In genomic region chr13:19888799-19889198, GRCh38 we compare ENCODE assay signal across 15 cellular contexts. TPM values are rescaled to one million over a fixed set of nuclear protein-coding genes. Genes with fewer than 3 reads are reported as not detected.
DNase-seq lines count a peak whose midpoint lies in the region; ATAC-seq, FAIRE-seq and TF ChIP-seq lines count a peak whose summit lies in the region.
"Had no signal": no experiment of that assay in that cellular context is flagged by ENCODE, and none has a peak within 500 bp of the region (broad histone marks: within the 10 kb centered on the region; RNA-seq: fewer than 3 reads in every experiment).

No MANE protein-coding gene starts in this region.

- TF ChIP-seq POLR2A in H54 (IDR thresholded peaks at IDR 0.05; ENCODE audit: low read depth, low read length): no peak

- in situ Hi-C loops in ACHN (cut with HindIII; ENCODE audit: low pct_ligation_motif_present, low pct_unique_long_range_greater_than_20kb, low sequenced_read_pairs): no loop called here

- no peak overlapping the region for H3K4me3 ChIP-seq in left lung
- H3K4me3 ChIP-seq: sigmoid colon, SJCRH30 had no signal

- H3K9me3 Mint-ChIP-seq in activated T-helper 2 cell treated with anti-CD3 and anti-CD28 coated beads, Interferon-gamma antibody, Interleukin-2, Interleukin-4, amounts not matched to agents 10 μg/mL and 5 μg/mL and 100 μg/mL, durations not matched to agents 14 hours and 24 hours and 36 hours: no peaks in the 10 kb centered on the region

- peaks cover 3% of the 10 kb centered on the region for H3K27me3 Mint-ChIP-seq in activated T-helper 2 cell treated with anti-CD3 and anti-CD28 coated beads, Interferon-gamma antibody, Interleukin-2, Interleukin-4, amounts not matched to agents 10 μg/mL and 5 μg/mL and 100 μg/mL, durations not matched to agents 14 hours and 24 hours and 36 hours (ENCODE audit: low read depth)

- no peaks in the 10 kb centered on the region for H3K4me1 Mint-ChIP-seq in activated T-helper 2 cell treated with anti-CD3 and anti-CD28 coated beads, Interferon-gamma antibody, Interleukin-2, Interleukin-4, amounts not matched to agents 10 μg/mL and 5 μg/mL and 100 μg/mL, durations not matched to agents 14 hours and 24 hours and 36 hours (ENCODE audit: low read depth)
- H3K4me1 Mint-ChIP-seq: activated naive CD8-positive, alpha-beta T cell treated with anti-CD3 and anti-CD28 coated beads, Interleukin-2, amount 10 ng/mL, durations not matched to agents 7 days and 5 days had no signal

- no peak for ATAC-seq in left lung

- no peak overlapping the region for H3K27ac ChIP-seq in left lung
- H3K27ac ChIP-seq: epithelial cell of prostate, sigmoid colon, SJCRH30 had no signal

- intact Hi-C loops in activated T-helper 2 cell treated with anti-CD3 and anti-CD28 coated beads, Interferon-gamma antibody, Interleukin-2, Interleukin-4, amounts not matched to agents 10 μg/mL and 5 μg/mL and 100 μg/mL, durations not matched to agents 14 hours and 24 hours and 36 hours (cut with micrococcal nuclease): no loop called here
- intact Hi-C loops in left lung (cut with DNase I): no loop called here

- no peak for TF ChIP-seq CTCF in left lung (IDR thresholded peaks at IDR 0.05)

- H3K4me1 ChIP-seq in left lung: no peaks in the 10 kb centered on the region
- H3K4me1 ChIP-seq: sigmoid colon, SJCRH30 had no signal

- no peaks in the 10 kb centered on the region for H3K27me3 ChIP-seq in left lung
- H3K27me3 ChIP-seq: sigmoid colon, SJCRH30 had no signal

- no peaks in the 10 kb centered on the region for H3K9me3 ChIP-seq in left lung
- H3K9me3 ChIP-seq: sigmoid colon, SJCRH30 had no signal

- H3K4me3 Mint-ChIP-seq in activated T-helper 2 cell treated with anti-CD3 and anti-CD28 coated beads, Interferon-gamma antibody, Interleukin-2, Interleukin-4, amounts not matched to agents 10 μg/mL and 5 μg/mL and 100 μg/mL, durations not matched to agents 14 hours and 24 hours and 36 hours (ENCODE audit: low read depth): no peak overlapping the region
- H3K4me3 Mint-ChIP-seq: activated naive CD8-positive, alpha-beta T cell treated with anti-CD3 and anti-CD28 coated beads, Interleukin-2, amount 10 ng/mL, durations not matched to agents 7 days and 5 days had no signal

- no peaks in the 10 kb centered on the region for H3K36me3 Mint-ChIP-seq in activated T-helper 2 cell treated with anti-CD3 and anti-CD28 coated beads, Interferon-gamma antibody, Interleukin-2, Interleukin-4, amounts not matched to agents 10 μg/mL and 5 μg/mL and 100 μg/mL, durations not matched to agents 14 hours and 24 hours and 36 hours (ENCODE audit: low read depth)
- H3K36me3 Mint-ChIP-seq: activated naive CD8-positive, alpha-beta T cell treated with anti-CD3 and anti-CD28 coated beads, Interleukin-2, amount 10 ng/mL, durations not matched to agents 7 days and 5 days had no signal

- no peaks in the 10 kb centered on the region for H3K36me3 ChIP-seq in left lung
- H3K36me3 ChIP-seq: sigmoid colon, SJCRH30 had no signal

- no peak overlapping the region for H3K27ac Mint-ChIP-seq in activated T-helper 2 cell treated with anti-CD3 and anti-CD28 coated beads, Interferon-gamma antibody, Interleukin-2, Interleukin-4, amounts not matched to agents 10 μg/mL and 5 μg/mL and 100 μg/mL, durations not matched to agents 14 hours and 24 hours and 36 hours
- H3K27ac Mint-ChIP-seq: activated naive CD8-positive, alpha-beta T cell treated with anti-CD3 and anti-CD28 coated beads, Interleukin-2, amount 10 ng/mL, durations not matched to agents 7 days and 5 days had no signal

- no peak for FAIRE-seq in RCC 7860 (lab: Jason Lieb, UNC)
- no peak for FAIRE-seq in H54 (lab: Jason Lieb, UNC)

- DNase-seq in ACHN (peak; percentile 11), EL (peak; percentile 8), RCC 7860 (ENCODE audit: low spot score) (peak; percentile 12), fibroblast of peridontal ligament (ENCODE audit: extremely low read depth) (peak; percentile 57), H54 (ENCODE audit: insufficient read length, low spot score) (no peak), left lung (no peak), nucleus accumbens (lab: John Stamatoyannopoulos, UW) (no peak)
- no peak for DNase-seq in activated T-helper 2 cell treated with anti-CD3 and anti-CD28 coated beads, Interferon-gamma antibody, Interleukin-2, Interleukin-4, amounts not matched to agents 10 μg/mL and 5 μg/mL and 100 μg/mL, durations not matched to agents 14 hours and 24 hours and 36 hours (ENCODE audit: low spot score)
- DNase-seq: activated CD4-positive, alpha-beta T cell treated with anti-CD3 and anti-CD28 coated beads, Interleukin-2, amount 50 U/mL, for 4 hours; activated naive CD8-positive, alpha-beta T cell treated with anti-CD3 and anti-CD28 coated beads, Interleukin-2, amount 10 ng/mL, durations not matched to agents 7 days and 5 days; mesendoderm; NCI-H2081 treated with DMSO at 0.1 percent for 48 hours; sigmoid colon; SJCRH30 had no signal

RNA-seq across cellular contexts. Expression of gene ZMYM5, which starts 25.4 kb away (rescaled TPM):
- total RNA-seq in activated T-helper 2 cell treated with anti-CD3 and anti-CD28 coated beads, Interferon-gamma antibody, Interleukin-2, Interleukin-4, amounts not matched to agents 10 μg/mL and 5 μg/mL and 100 μg/mL, durations not matched to agents 14 hours and 24 hours and 36 hours: 13.7 and 16.1 TPM in 2 replicates
- total RNA-seq in left lung: 10 to 100 TPM; 10.1 to 12.1 TPM

Comparison
In these comparisons a context has a peak if more than half of its experiments do, and no peak if none do; other contexts are left out.
1. DNase-seq: peak in ACHN (single experiment), EL (single experiment), RCC 7860 (single experiment) and fibroblast of peridontal ligament (single experiment); none in activated T-helper 2 cell treated with anti-CD3 and anti-CD28 coated beads, Interferon-gamma antibody, Interleukin-2, Interleukin-4, amounts not matched to agents 10 μg/mL and 5 μg/mL and 100 μg/mL, durations not matched to agents 14 hours and 24 hours and 36 hours (single experiment), H54 (single experiment), left lung (0 of 2) and nucleus accumbens (0 of 56).